In genomic region chrX:22445880-22446279, GRCh38 we compare ENCODE assay signal across 18 cellular contexts.
"Had no signal": no experiment of that assay in that cellular context is flagged by ENCODE, and none has a peak within 500 bp of the region (broad histone marks: within the 10 kb centered on the region; RNA-seq: fewer than 3 reads in every experiment).

No MANE protein-coding gene starts in this region.

- DNase-seq: activated B cell treated with CpG ODN at 0.5 μM for 24 hours; activated CD4-positive, alpha-beta memory T cell treated with anti-CD3 and anti-CD28 coated beads for 36 hours; activated CD4-positive, alpha-beta T cell treated with anti-CD3 and anti-CD28 coated beads, Interleukin-2, amount 10 ng/mL, durations not matched to agents 7 days and 5 days; activated CD8-positive, alpha-beta memory T cell treated with anti-CD3 and anti-CD28 coated beads for 24 hours; activated effector memory CD4-positive, alpha-beta T cell treated with anti-CD3 and anti-CD28 coated beads, Interleukin-2, amount 50 U/mL, for 16 hours; activated naive CD4-positive, alpha-beta T cell treated with Interleukin-2 at 50 U/mL for 16 hours; activated T-cell treated with anti-CD3 and anti-CD28 coated beads, Interleukin-2, amount 50 U/mL, for 4 hours; amygdala; NCI-H1092; NCI-H1417; NCI-H1930; NCI-H446; SIG-M5; T-helper 17 cell; T-helper 9 cell had no signal

- H3K27ac ChIP-seq: cardiac muscle cell had no signal

- H3K4me3 Mint-ChIP-seq: activated B cell treated with CpG ODN at 0.5 μM for 24 hours; activated CD4-positive, alpha-beta memory T cell treated with anti-CD3 and anti-CD28 coated beads for 36 hours; activated CD4-positive, alpha-beta T cell treated with anti-CD3 and anti-CD28 coated beads, Interleukin-2, amount 10 ng/mL, durations not matched to agents 7 days and 5 days; activated naive CD8-positive, alpha-beta T cell; activated T-cell treated with anti-CD3 and anti-CD28 coated beads, Interleukin-2, amount 50 U/mL, for 4 hours; brain; T-helper 17 cell had no signal

- H3K27ac Mint-ChIP-seq: activated B cell treated with CpG ODN at 0.5 μM for 24 hours; activated CD4-positive, alpha-beta memory T cell treated with anti-CD3 and anti-CD28 coated beads for 36 hours; activated CD4-positive, alpha-beta T cell treated with anti-CD3 and anti-CD28 coated beads, Interleukin-2, amount 10 ng/mL, durations not matched to agents 7 days and 5 days; activated naive CD8-positive, alpha-beta T cell; brain; T-helper 17 cell had no signal

- H3K4me3 ChIP-seq: cardiac muscle cell had no signal

- H3K27me3 ChIP-seq: cardiac muscle cell had no signal

- H3K36me3 Mint-ChIP-seq: activated CD4-positive, alpha-beta memory T cell treated with anti-CD3 and anti-CD28 coated beads for 36 hours; activated naive CD8-positive, alpha-beta T cell; brain had no signal

- H3K4me1 Mint-ChIP-seq: activated B cell treated with CpG ODN at 0.5 μM for 24 hours; activated CD4-positive, alpha-beta T cell treated with anti-CD3 and anti-CD28 coated beads, Interleukin-2, amount 10 ng/mL, durations not matched to agents 7 days and 5 days; brain; T-helper 17 cell had no signal

- H3K27me3 Mint-ChIP-seq: activated B cell treated with CpG ODN at 0.5 μM for 24 hours; activated CD4-positive, alpha-beta memory T cell treated with anti-CD3 and anti-CD28 coated beads for 36 hours; activated CD4-positive, alpha-beta T cell treated with anti-CD3 and anti-CD28 coated beads, Interleukin-2, amount 10 ng/mL, durations not matched to agents 7 days and 5 days; activated naive CD8-positive, alpha-beta T cell; brain; T-helper 17 cell had no signal

- H3K36me3 ChIP-seq: cardiac muscle cell had no signal

- ATAC-seq: activated T-cell treated with anti-CD3 and anti-CD28 coated beads, Interleukin-2, amount 50 U/mL, for 4 hours; T-helper 17 cell had no signal

- H3K9me3 Mint-ChIP-seq: activated CD4-positive, alpha-beta memory T cell treated with anti-CD3 and anti-CD28 coated beads for 36 hours; activated T-cell treated with anti-CD3 and anti-CD28 coated beads, Interleukin-2, amount 50 U/mL, for 4 hours had no signal
